Comparison of ENCODE assay signal across 18 cellular contexts in genomic region chr3:101081446-101081845, GRCh38.
"Had no signal": no experiment of that assay in that cellular context is flagged by ENCODE, and none has a peak within 500 bp of the region (broad histone marks: within the 10 kb centered on the region; RNA-seq: fewer than 3 reads in every experiment).

No MANE protein-coding gene starts in this region.

- DNase-seq: dermis blood vessel endothelial cell; dorsolateral prefrontal cortex; effector CD4-positive, alpha-beta T cell; effector memory CD4-positive, alpha-beta T cell; foreskin keratinocyte; gastrocnemius medialis; glutamatergic neuron; head of caudate nucleus; heart right ventricle; hippocampal formation; left cardiac atrium; left lung; left ventricle myocardium superior; lower lobe of right lung; mucosa of descending colon had no signal

- H3K27me3 ChIP-seq: dorsolateral prefrontal cortex, esophagus muscularis mucosa, foreskin keratinocyte, gastrocnemius medialis, heart right ventricle, left lung had no signal

- ATAC-seq: foreskin keratinocyte, gastrocnemius medialis, heart right ventricle, left cardiac atrium, left lung, left ventricle myocardium superior, lower lobe of right lung, mucosa of descending colon had no signal

- H3K9me3 Mint-ChIP-seq: mesothelial cell of epicardium had no signal

- H3K4me3 ChIP-seq: coronary artery, dorsolateral prefrontal cortex, esophagus muscularis mucosa, gastrocnemius medialis, heart right ventricle, left lung, lower lobe of right lung, mucosa of descending colon had no signal

- H3K27ac ChIP-seq: coronary artery, dorsolateral prefrontal cortex, esophagus muscularis mucosa, foreskin keratinocyte, gastrocnemius medialis, heart right ventricle, left lung, lower lobe of right lung had no signal

- H3K9me3 ChIP-seq: esophagus muscularis mucosa, gastrocnemius medialis, heart right ventricle, left lung, lower lobe of right lung, mucosa of descending colon had no signal

- H3K27ac Mint-ChIP-seq: mesothelial cell of epicardium had no signal

- H3K4me3 Mint-ChIP-seq: mesothelial cell of epicardium had no signal

- H3K36me3 ChIP-seq: esophagus muscularis mucosa, gastrocnemius medialis, heart right ventricle, left lung, lower lobe of right lung had no signal

- H3K36me3 Mint-ChIP-seq: mesothelial cell of epicardium had no signal

- H3K4me1 ChIP-seq: foreskin keratinocyte, gastrocnemius medialis, left lung, lower lobe of right lung had no signal

- H3K4me1 Mint-ChIP-seq: mesothelial cell of epicardium had no signal
